ENCODE assay signal across 11 cellular contexts in genomic region chr2:152054593-152054992, GRCh38. TPM values are rescaled to one million over a fixed set of nuclear protein-coding genes. Genes with fewer than 3 reads are reported as not detected.
DNase-seq lines count a peak whose midpoint lies in the region; ATAC-seq, FAIRE-seq and TF ChIP-seq lines count a peak whose summit lies in the region.
"Had no signal": no experiment of that assay in that cellular context is flagged by ENCODE, and none has a peak within 500 bp of the region (broad histone marks: within the 10 kb centered on the region; RNA-seq: fewer than 3 reads in every experiment).

No MANE protein-coding gene starts in this region.

- H3K4me1 ChIP-seq in HCT116 (ENCODE audit: control insufficient read depth in 1 of 2, insufficient read depth in 2 of 2, low read length in 2 of 2): peaks cover 13 to 20% of the 10 kb centered on the region in 2 experiments
- no peaks in the 10 kb centered on the region for H3K4me1 ChIP-seq in fibroblast of lung (ENCODE audit: control insufficient read depth, extremely low read depth, insufficient read depth, low read length)

- H3K4me3 ChIP-seq in HCT116 (replicated peaks in 1 of 2; ENCODE audit: low read depth in 1 of 2, low read length in 2 of 2) (no peak overlapping the region), fibroblast of lung (replicated peaks in 1 of 4; ENCODE audit: control extremely low read depth in 1 of 4, insufficient read depth in 1 of 4, low read depth in 3 of 4, low read length in 4 of 4) (no peak overlapping the region)

- CTCF ChIA-PET in HCT116 (lab: Charles Lee): no interaction called here

- POLR2A ChIA-PET in HCT116 (lab: Charles Lee): no interaction called here

- H3K4me2 ChIP-seq in HCT116 (ENCODE audit: low read length): peak overlapping the region; percentile 45
- H3K4me2 ChIP-seq in fibroblast of lung (ENCODE audit: extremely low read depth, insufficient read depth, low read length): no peak overlapping the region

- ATAC-seq in HCT116 (peak; percentile 71), omental fat pad (ENCODE audit: low FRiP score) (no peak), GM18858 (IDR thresholded peaks at IDR 0.05; ENCODE audit: unreplicated experiment) (no peak)
- ATAC-seq: T-helper 17 cell had no signal

- no TSS peak for BruUV-seq in HCT116 (replicated peaks; lab: Mats Ljungman, UMichigan)

- H3K9ac ChIP-seq in HCT116 (ENCODE audit: low read length) (no peak overlapping the region), fibroblast of lung (ENCODE audit: insufficient read depth, low read length) (no peak overlapping the region)

- H3K27me3 ChIP-seq in HCT116 (ENCODE audit: insufficient read depth, low read length): no peaks in the 10 kb centered on the region
- H3K27me3 ChIP-seq in fibroblast of lung (ENCODE audit: control insufficient read depth, insufficient read depth, low read length): peaks cover 3% of the 10 kb centered on the region

- intact Hi-C loops in HCT116 (cut with micrococcal nuclease): no loop called here

- RAD21 ChIA-PET in HCT116 (lab: Charles Lee; ENCODE audit: low non-redundant PET in 1 of 2, low total read pairs in 2 of 2, uncharacterized antibody in 2 of 2, unreplicated experiment in 2 of 2): no interaction called here

- TF ChIP-seq RAD21 in HCT116 (IDR thresholded peaks at IDR 0.05; ENCODE audit: low read depth): no peak

- H3K9me3 ChIP-seq in HCT116 (ENCODE audit: control insufficient read depth in 1 of 2, insufficient read depth in 1 of 2, low read depth in 1 of 2, low read length in 2 of 2) (no peaks in the 10 kb centered on the region), fibroblast of lung (ENCODE audit: control insufficient read depth, insufficient read depth, low read depth, low read length) (no peaks in the 10 kb centered on the region)

- TF ChIP-seq CTCF in HCT116 (IDR thresholded peaks at IDR 0.05 in 2 of 3, conservative IDR thresholded peaks at IDR 0.05 in 1 of 3; ENCODE audit: borderline replicate concordance in 1 of 3, insufficient read depth in 1 of 3, low read depth in 2 of 3, low read length in 2 of 3) (peak in 1 of 3 experiments; percentile 14; a peak in 1 of 6 replicates), fibroblast of lung (conservative IDR thresholded peaks at IDR 0.05 in 1 of 2, IDR thresholded peaks at IDR 0.05 in 1 of 2; ENCODE audit: low read depth in 1 of 2, low read length in 2 of 2) (no peak), omental fat pad (IDR thresholded peaks at IDR 0.05) (no peak)

- no peaks in the 10 kb centered on the region for H3K9me2 ChIP-seq in HCT116 (ENCODE audit: insufficient read depth)

- H3K27ac ChIP-seq in HCT116 (ENCODE audit: low read depth, low read length) (no peak overlapping the region), fibroblast of lung (ENCODE audit: insufficient read depth, low read length) (no peak overlapping the region)

- H2AFZ ChIP-seq in HCT116 (ENCODE audit: low read depth, low read length, poor library complexity, severe bottlenecking) (no peak overlapping the region), fibroblast of lung (ENCODE audit: low read length) (no peak overlapping the region)

- no peak for TF ChIP-seq POLR2A in HCT116 (IDR thresholded peaks at IDR 0.05; ENCODE audit: borderline replicate concordance, extremely low read depth, insufficient read depth, insufficient read length)

- H4K20me1 ChIP-seq in HCT116 (ENCODE audit: insufficient read depth) (no peaks in the 10 kb centered on the region), fibroblast of lung (ENCODE audit: control insufficient read depth, extremely low read depth, insufficient read depth, low read length) (no peaks in the 10 kb centered on the region)

- DNase-seq in HCT116 (ENCODE audit: low read depth, low spot score) (peak; percentile 36), SIG-M5 (lab: John Stamatoyannopoulos, UW) (peak; percentile 5), fibroblast of lung (ENCODE audit: low read depth in 2 of 2) (peak; percentile 61 to 95), urothelium cell line (ENCODE audit: low spot score) (peak; percentile 32), omental fat pad (ENCODE audit: low spot score) (no peak), NCI-H526 (lab: John Stamatoyannopoulos, UW) (no peak)
- DNase-seq: activated CD8-positive, alpha-beta memory T cell treated with anti-CD3 and anti-CD28 coated beads, Interleukin-2, amount 50 U/mL, for 48 hours; caudate nucleus; hypothalamus; T-helper 17 cell had no signal

- H3K79me2 ChIP-seq in HCT116 (ENCODE audit: insufficient read depth, low read length) (no peaks in the 10 kb centered on the region), fibroblast of lung (ENCODE audit: control insufficient read depth, insufficient read depth, low read length) (no peaks in the 10 kb centered on the region)

- H3K36me3 ChIP-seq in HCT116 (ENCODE audit: control insufficient read depth in 1 of 2, insufficient read depth in 2 of 2, low read length in 2 of 2) (no peaks in the 10 kb centered on the region), fibroblast of lung (ENCODE audit: control insufficient read depth, insufficient read depth, low read length) (no peaks in the 10 kb centered on the region)

- FAIRE-seq in urothelium cell line (lab: Jason Lieb, UNC): no peak

TF ChIP-seq in HCT116, 20 proteins besides CTCF, POLR2A, EP300 and RAD21:
- peak; percentile 48; the same call in 1 of the 2 replicates for TF ChIP-seq FOSL1 (IDR thresholded peaks at IDR 0.05; ENCODE audit: low read depth)
- TF ChIP-seq JUND (IDR thresholded peaks at IDR 0.05): peak; percentile 45; the same call in 1 of the 2 replicates
- TF ChIP-seq EZH2 (IDR thresholded peaks at IDR 0.05): no peak
- no peak for TF ChIP-seq CBX3 (IDR thresholded peaks at IDR 0.05; ENCODE audit: low read depth)

RNA-seq across cellular contexts. Expression of gene CACNB4, which starts 44.3 kb away (rescaled TPM):
- total RNA-seq in HCT116 (2021; ENCODE audit: unreplicated experiment) (2.0 TPM), fibroblast of lung (0.66 and 2.1 TPM in 2 replicates), omental fat pad (1 to 10 TPM; 1.5 to 5.4 (median 2.4) TPM)
- 1.1 and 1.3 TPM in 2 replicates for polyA plus RNA-seq in HCT116 (2012)
- 0.85 and 2.5 TPM in 2 replicates for polyA plus RNA-seq in fibroblast of lung
- 0.33 and 1.3 TPM in 2 replicates for polyA plus RNA-seq in fibroblast of lung (2012)
- 0.08 and 0.15 TPM in 2 replicates for polyA minus RNA-seq in fibroblast of lung (ENCODE audit: low replicate concordance)

Comparison
In these comparisons a context has a peak if more than half of its experiments do, and no peak if none do; other contexts are left out.
1. DNase-seq: peak in HCT116 (single experiment), SIG-M5 (single experiment), fibroblast of lung (2 of 2) and urothelium cell line (single experiment); none in omental fat pad (single experiment) and NCI-H526 (0 of 2).